30 cellular contexts compared by ENCODE assay signal in the genomic region with DNA sequence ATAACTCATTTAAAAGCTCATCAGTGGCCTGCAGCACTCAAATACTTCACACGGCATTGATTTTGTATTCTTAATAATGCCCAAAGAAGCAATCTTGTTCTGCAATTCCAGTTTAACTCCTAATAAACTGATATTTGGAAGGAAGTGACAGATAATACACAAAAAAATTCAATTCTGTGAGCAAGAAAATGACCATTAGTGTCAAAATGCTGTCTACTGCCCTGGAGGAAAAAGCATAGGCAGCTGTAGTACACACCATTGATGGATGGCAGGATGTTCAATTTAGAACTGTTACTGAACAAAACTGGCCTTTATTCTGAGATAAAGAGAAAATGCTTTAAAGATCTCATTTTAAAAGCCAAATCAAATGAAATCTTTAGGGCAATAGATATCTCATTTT.
A peak's percentile ranks its signal among the peaks of the same experiment; 100 is the strongest.
DNase-seq lines count a peak whose midpoint lies in the region; ATAC-seq, FAIRE-seq and TF ChIP-seq lines count a peak whose summit lies in the region.
"Had no signal": no experiment of that assay in that cellular context is flagged by ENCODE, and none has a peak within 500 bp of the region (broad histone marks: within the 10 kb centered on the region; RNA-seq: fewer than 3 reads in every experiment).

No MANE protein-coding gene starts in this region.

- FAIRE-seq in D721Med (lab: Jason Lieb, UNC): peak; percentile 16
- FAIRE-seq: A204.1, A549 had no signal

- H3K27ac ChIP-seq in SK-N-SH (ENCODE audit: low read depth in 2 of 2, low read length in 1 of 2): peak overlapping the region in 1 of 2 experiments; percentile 100; a peak in 2 of 4 replicates
- H3K27ac ChIP-seq: 22Rv1; A549; BLaER1; BLaER1 treated with 17β-estradiol and CSF1 and Interleukin-3, amounts not matched to agents 10 nM and 100 nM; C4-2B had no signal

- peak in 1 of 2 experiments; percentile 97; a peak in 2 of 4 replicates for TF ChIP-seq EP300 in SK-N-SH (IDR thresholded peaks at IDR 0.05; ENCODE audit: borderline replicate concordance in 1 of 2, low read depth in 1 of 2, low read length in 1 of 2)

- H3F3A ChIP-seq in SK-N-SH (replicated peaks; ENCODE audit: insufficient read depth): no peaks in the 10 kb centered on the region

- H3K9me2 ChIP-seq in SK-N-SH: no peaks in the 10 kb centered on the region

- H3K4me1 ChIP-seq in SK-N-SH (ENCODE audit: control insufficient read depth in 1 of 2, insufficient read depth in 2 of 2, low read depth in 1 of 2, low read length in 1 of 2): peaks cover 0 to 43% of the 10 kb centered on the region in 2 experiments; a peak in 2 of 4 replicates
- H3K4me1 ChIP-seq: A549, BLaER1, Caco-2 had no signal

- no peaks in the 10 kb centered on the region for H3K27me3 ChIP-seq in SK-N-SH (ENCODE audit: insufficient read depth)
- H3K27me3 ChIP-seq: BE2C; BLaER1; BLaER1 treated with 17β-estradiol and CSF1 and Interleukin-3, amounts not matched to agents 10 nM and 100 nM had no signal

- no peak for TF ChIP-seq CTCF in SK-N-SH (IDR thresholded peaks at IDR 0.05)
- no peak for TF ChIP-seq CTCF in D721Med (IDR thresholded peaks at IDR 0.05; ENCODE audit: insufficient read depth, missing control alignments)

- no peak overlapping the region for H3K4me2 ChIP-seq in SK-N-SH
- H3K4me2 ChIP-seq: A549, BLaER1 had no signal

- H3K9ac ChIP-seq in SK-N-SH: no peak overlapping the region
- H3K9ac ChIP-seq: BLaER1; BLaER1 treated with 17β-estradiol and CSF1 and Interleukin-3, amounts not matched to agents 10 nM and 100 nM had no signal

- no peaks in the 10 kb centered on the region for H3K36me3 ChIP-seq in SK-N-SH (replicated peaks in 1 of 2; ENCODE audit: control insufficient read depth in 1 of 2, insufficient read depth in 2 of 2, low read length in 1 of 2)
- H3K36me3 ChIP-seq: BE2C; BLaER1; BLaER1 treated with 17β-estradiol and CSF1 and Interleukin-3, amounts not matched to agents 10 nM and 100 nM had no signal

- H3K4me3 ChIP-seq in SK-N-SH (ENCODE audit: low read depth in 2 of 2, low read length in 1 of 2): no peak overlapping the region
- H3K4me3 ChIP-seq: A549; BLaER1; BLaER1 treated with 17β-estradiol and CSF1 and Interleukin-3, amounts not matched to agents 10 nM and 100 nM had no signal

- H2AFZ ChIP-seq in SK-N-SH (ENCODE audit: low read depth): no peak overlapping the region

- peak; percentile 17 for TF ChIP-seq RAD21 in SK-N-SH (IDR thresholded peaks at IDR 0.05; ENCODE audit: low read length)

- H3K9me3 ChIP-seq in SK-N-SH: no peaks in the 10 kb centered on the region
- H3K9me3 ChIP-seq: A549; BE2C; BLaER1; BLaER1 treated with 17β-estradiol and CSF1 and Interleukin-3, amounts not matched to agents 10 nM and 100 nM; Caco-2 had no signal

- DNase-seq in SK-N-SH (no peak), D721Med (ENCODE audit: insufficient read length, low spot score) (no peak)
- DNase-seq: 8988T; ACHN; AML-193; BE2C; C1 segment of cervical spinal cord; Caco-2; Calu3; CD4-positive, alpha-beta memory T cell; CD4-positive, alpha-beta T cell; CD4-positive, CD25-positive, alpha-beta regulatory T cell; CD8-positive, alpha-beta memory T cell; CD8-positive, alpha-beta T cell; COR-L47; DMS 273 treated with DMSO at 0.1 percent for 48 hours; DMS153; DMS53; DMS79; DMS79 treated with DMSO at 0.1 percent for 48 hours; DND-41; EL had no signal

- ATAC-seq in SK-N-SH treated with all-trans-retinoic acid at 6 μM for 48 hours (no peak), GM19351 (IDR thresholded peaks at IDR 0.05; ENCODE audit: unreplicated experiment) (no peak)
- ATAC-seq: A549; CD8-positive, alpha-beta T cell had no signal

- 66% methylated on average over 1 of the region's 1 CpG for WGBS in SK-N-SH (ENCODE audit: low lambda C conversion rate)

- no peaks in the 10 kb centered on the region for H3K79me2 ChIP-seq in SK-N-SH (ENCODE audit: insufficient read depth)

- POLR2A ChIA-PET in SK-N-SH (lab: Yijun Ruan, JAX): interaction anchor here (1.2 kb wide), 1 partner anchor 39 kb away, joined by 4 read pairs; no protein-coding TSS in a partner anchor

- no peaks in the 10 kb centered on the region for H4K20me1 ChIP-seq in SK-N-SH (ENCODE audit: insufficient read depth)
- H4K20me1 ChIP-seq: BLaER1; BLaER1 treated with 17β-estradiol and CSF1 and Interleukin-3, amounts not matched to agents 10 nM and 100 nM had no signal

- CTCF ChIA-PET in SK-N-SH (lab: Yijun Ruan, JAX): interaction anchor here (1.4 to 1.5 kb wide), 2 partner anchors 29 to 57 kb away, joined by 3 to 6 read pairs; no protein-coding TSS in a partner anchor

TF ChIP-seq in SK-N-SH, 30 proteins besides CTCF, POLR2A, EP300 and RAD21:
- TF ChIP-seq FOXJ3 (CRISPR knock-in tag; IDR thresholded peaks at IDR 0.05): peak; percentile 69; the same call in 1 of the 2 replicates
- TF ChIP-seq TCF12 (IDR thresholded peaks at IDR 0.05): no peak
- TF ChIP-seq SMC3 (IDR thresholded peaks at IDR 0.05; ENCODE audit: low read depth, low read length): 0 out of 2 replicates have a peak, but pooled peaks have one; percentile 1
- TF ChIP-seq, protein P1, sequence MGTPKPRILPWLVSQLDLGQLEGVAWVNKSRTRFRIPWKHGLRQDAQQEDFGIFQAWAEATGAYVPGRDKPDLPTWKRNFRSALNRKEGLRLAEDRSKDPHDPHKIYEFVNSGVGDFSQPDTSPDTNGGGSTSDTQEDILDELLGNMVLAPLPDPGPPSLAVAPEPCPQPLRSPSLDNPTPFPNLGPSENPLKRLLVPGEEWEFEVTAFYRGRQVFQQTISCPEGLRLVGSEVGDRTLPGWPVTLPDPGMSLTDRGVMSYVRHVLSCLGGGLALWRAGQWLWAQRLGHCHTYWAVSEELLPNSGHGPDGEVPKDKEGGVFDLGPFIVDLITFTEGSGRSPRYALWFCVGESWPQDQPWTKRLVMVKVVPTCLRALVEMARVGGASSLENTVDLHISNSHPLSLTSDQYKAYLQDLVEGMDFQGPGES (IDR thresholded peaks at IDR 0.05; ENCODE audit: low read depth, low read length): no peak
- 0 out of 2 replicates have a peak, but pooled peaks have one; percentile 73 for TF ChIP-seq RCOR1 (IDR thresholded peaks at IDR 0.05; ENCODE audit: low read length)
- peak; percentile 81 for TF ChIP-seq GATA2 (CRISPR knock-in tag; IDR thresholded peaks at IDR 0.05)
- no peak for TF ChIP-seq MXI1 (IDR thresholded peaks at IDR 0.05; ENCODE audit: low read depth, low read length)

TF ChIP-seq in SK-N-SH treated with all-trans-retinoic acid at 6 μM for 48 hours, 23 proteins besides CTCF, POLR2A, EP300 and RAD21 (continues in another document):
- TF ChIP-seq ZNF8 (CRISPR knock-in tag; IDR thresholded peaks at IDR 0.05) (no peak), ZNF70 (CRISPR knock-in tag; IDR thresholded peaks at IDR 0.05) (no peak), ZFP3 (CRISPR knock-in tag; IDR thresholded peaks at IDR 0.05) (no peak), RARB (CRISPR knock-in tag; IDR thresholded peaks at IDR 0.05) (no peak), ARNTL (CRISPR knock-in tag; IDR thresholded peaks at IDR 0.05; ENCODE audit: borderline replicate concordance, low read depth) (no peak), ZFP30 (CRISPR knock-in tag; IDR thresholded peaks at IDR 0.05) (no peak), ESRRG (CRISPR knock-in tag; IDR thresholded peaks at IDR 0.05) (no peak), TOX (CRISPR knock-in tag; IDR thresholded peaks at IDR 0.05; ENCODE audit: borderline replicate concordance) (no peak), PPARA (CRISPR knock-in tag; IDR thresholded peaks at IDR 0.05; ENCODE audit: borderline replicate concordance) (no peak), ISL1 (CRISPR knock-in tag; IDR thresholded peaks at IDR 0.05) (no peak), CSDC2 (CRISPR knock-in tag; IDR thresholded peaks at IDR 0.05) (no peak), ZC3H10 (CRISPR knock-in tag; IDR thresholded peaks at IDR 0.05) (no peak)
- TF ChIP-seq, protein P2, sequence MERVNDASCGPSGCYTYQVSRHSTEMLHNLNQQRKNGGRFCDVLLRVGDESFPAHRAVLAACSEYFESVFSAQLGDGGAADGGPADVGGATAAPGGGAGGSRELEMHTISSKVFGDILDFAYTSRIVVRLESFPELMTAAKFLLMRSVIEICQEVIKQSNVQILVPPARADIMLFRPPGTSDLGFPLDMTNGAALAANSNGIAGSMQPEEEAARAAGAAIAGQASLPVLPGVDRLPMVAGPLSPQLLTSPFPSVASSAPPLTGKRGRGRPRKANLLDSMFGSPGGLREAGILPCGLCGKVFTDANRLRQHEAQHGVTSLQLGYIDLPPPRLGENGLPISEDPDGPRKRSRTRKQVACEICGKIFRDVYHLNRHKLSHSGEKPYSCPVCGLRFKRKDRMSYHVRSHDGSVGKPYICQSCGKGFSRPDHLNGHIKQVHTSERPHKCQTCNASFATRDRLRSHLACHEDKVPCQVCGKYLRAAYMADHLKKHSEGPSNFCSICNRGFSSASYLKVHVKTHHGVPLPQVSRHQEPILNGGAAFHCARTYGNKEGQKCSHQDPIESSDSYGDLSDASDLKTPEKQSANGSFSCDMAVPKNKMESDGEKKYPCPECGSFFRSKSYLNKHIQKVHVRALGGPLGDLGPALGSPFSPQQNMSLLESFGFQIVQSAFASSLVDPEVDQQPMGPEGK (CRISPR knock-in tag; IDR thresholded peaks at IDR 0.05; ENCODE audit: borderline replicate concordance): no peak
- TF ChIP-seq, protein P3, sequence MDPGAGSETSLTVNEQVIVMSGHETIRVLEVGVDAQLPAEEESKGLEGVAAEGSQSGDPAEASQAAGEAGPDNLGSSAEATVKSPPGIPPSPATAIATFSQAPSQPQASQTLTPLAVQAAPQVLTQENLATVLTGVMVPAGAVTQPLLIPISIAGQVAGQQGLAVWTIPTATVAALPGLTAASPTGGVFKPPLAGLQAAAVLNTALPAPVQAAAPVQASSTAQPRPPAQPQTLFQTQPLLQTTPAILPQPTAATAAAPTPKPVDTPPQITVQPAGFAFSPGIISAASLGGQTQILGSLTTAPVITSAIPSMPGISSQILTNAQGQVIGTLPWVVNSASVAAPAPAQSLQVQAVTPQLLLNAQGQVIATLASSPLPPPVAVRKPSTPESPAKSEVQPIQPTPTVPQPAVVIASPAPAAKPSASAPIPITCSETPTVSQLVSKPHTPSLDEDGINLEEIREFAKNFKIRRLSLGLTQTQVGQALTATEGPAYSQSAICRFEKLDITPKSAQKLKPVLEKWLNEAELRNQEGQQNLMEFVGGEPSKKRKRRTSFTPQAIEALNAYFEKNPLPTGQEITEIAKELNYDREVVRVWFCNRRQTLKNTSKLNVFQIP (CRISPR knock-in tag; IDR thresholded peaks at IDR 0.05; ENCODE audit: borderline replicate concordance, low read depth): no peak
